10 cellular contexts compared by ENCODE assay signal in genomic region chr3:17632401-17633100, GRCh38.
DNase-seq lines count a peak whose midpoint lies in the region; ATAC-seq and TF ChIP-seq lines count a peak whose summit lies in the region.
"Had no signal": no experiment of that assay in that cellular context is flagged by ENCODE, and none has a peak within 500 bp of the region (broad histone marks: within the 10 kb centered on the region; RNA-seq: fewer than 3 reads in every experiment).

No MANE protein-coding gene starts in this region.

- H3K27ac ChIP-seq in right lobe of liver: no peak overlapping the region
- no peak overlapping the region for H3K27ac ChIP-seq in transverse colon

- H3K4me1 ChIP-seq in right lobe of liver: no peaks in the 10 kb centered on the region
- peaks cover 0 to 5% (median 0%) of the 10 kb centered on the region in 4 donors for H3K4me1 ChIP-seq in transverse colon

- H3K27ac Mint-ChIP-seq in activated CD8-positive, alpha-beta T cell treated with anti-CD3 and anti-CD28 coated beads for 36 hours: no peak overlapping the region

- H3K27me3 ChIP-seq in right lobe of liver (no peaks in the 10 kb centered on the region), transverse colon (no peaks in the 10 kb centered on the region)

- peak; percentile 58 for DNase-seq in GM03348 (ENCODE audit: low spot score)
- peak in 60 of 76 experiments; percentile 1 to 71 (median 34) for DNase-seq in HUDEP-2 (lab: John Stamatoyannopoulos, UW; ENCODE audit: unreplicated experiment in 76 of 76)
- DNase-seq in activated CD8-positive, alpha-beta T cell treated with anti-CD3 and anti-CD28 coated beads for 36 hours: peak; percentile 42
- DNase-seq in right lobe of liver: no peak
- DNase-seq in posterior cingulate gyrus: no peak
- DNase-seq in pons (ENCODE audit: low spot score): no peak
- no peak for DNase-seq in NCI-H2227 treated with DMSO at 0.1 percent for 48 hours (lab: John Stamatoyannopoulos, UW)
- DNase-seq in transverse colon: no peak

- TF ChIP-seq CTCF in activated CD8-positive, alpha-beta T cell treated with anti-CD3 and anti-CD28 coated beads for 36 hours (IDR thresholded peaks at IDR 0.05): no peak
- TF ChIP-seq CTCF in right lobe of liver (IDR thresholded peaks at IDR 0.05): no peak
- TF ChIP-seq CTCF in transverse colon (IDR thresholded peaks at IDR 0.05): no peak

- in situ Hi-C loops in transverse colon (cut with MboI; ENCODE audit: low pct_ligation_motif_present in 1 of 4, low pct_unique_long_range_greater_than_20kb in 1 of 4, low sequenced_read_pairs in 3 of 4): loop anchor here in 3 of 4 donors (25.0 kb wide), 1 partner anchor 205 kb away; no protein-coding TSS in a partner anchor

- no peaks in the 10 kb centered on the region for H3K9me3 Mint-ChIP-seq in activated CD8-positive, alpha-beta T cell treated with anti-CD3 and anti-CD28 coated beads for 36 hours
- H3K9me3 Mint-ChIP-seq: central memory CD8-positive, alpha-beta T cell had no signal

- no peak overlapping the region for H3K4me3 ChIP-seq in right lobe of liver
- no peak overlapping the region for H3K4me3 ChIP-seq in transverse colon
- H3K4me3 ChIP-seq: lung had no signal

- intact Hi-C loops in activated CD8-positive, alpha-beta T cell treated with anti-CD3 and anti-CD28 coated beads for 36 hours (cut with micrococcal nuclease): no loop called here
- intact Hi-C loops in right lobe of liver (cut with DNase I): no loop called here
- intact Hi-C loops in posterior cingulate gyrus (cut with DNase I): no loop called here
- intact Hi-C loops in transverse colon (cut with DNase I; ENCODE audit: low total_unique reads): no loop called here

- no peaks in the 10 kb centered on the region for H3K27me3 Mint-ChIP-seq in activated CD8-positive, alpha-beta T cell treated with anti-CD3 and anti-CD28 coated beads for 36 hours
- H3K27me3 Mint-ChIP-seq: central memory CD8-positive, alpha-beta T cell had no signal

- peaks cover 9% of the 10 kb centered on the region for H3K36me3 Mint-ChIP-seq in activated CD8-positive, alpha-beta T cell treated with anti-CD3 and anti-CD28 coated beads for 36 hours (ENCODE audit: low read depth)

- H3K4me1 Mint-ChIP-seq in activated CD8-positive, alpha-beta T cell treated with anti-CD3 and anti-CD28 coated beads for 36 hours (ENCODE audit: low read depth): peaks cover 22% of the 10 kb centered on the region

- 61% methylated on average over 3 of the region's 3 CpGs for WGBS in right lobe of liver (ENCODE audit: insufficient coverage, low coverage, low lambda C conversion rate, missing lambda C conversion rate)
- 62 to 75% methylated on average over 3 of the region's 3 CpGs for WGBS in transverse colon (ENCODE audit: low coverage in 1 of 2), 2 donors

- TF ChIP-seq POLR2A in right lobe of liver (IDR thresholded peaks at IDR 0.05) (no peak), transverse colon (IDR thresholded peaks at IDR 0.05) (no peak)

- no peaks in the 10 kb centered on the region for H3K36me3 ChIP-seq in right lobe of liver
- H3K36me3 ChIP-seq in transverse colon: no peaks in the 10 kb centered on the region

- CTCF ChIA-PET in activated CD8-positive, alpha-beta T cell treated with anti-CD3 and anti-CD28 coated beads for 36 hours (lab: Charles Lee): no interaction called here

- no peak overlapping the region for H3K4me3 Mint-ChIP-seq in activated CD8-positive, alpha-beta T cell treated with anti-CD3 and anti-CD28 coated beads for 36 hours
- H3K4me3 Mint-ChIP-seq: central memory CD8-positive, alpha-beta T cell had no signal

- peaks cover 0 to 2% (median 0%) of the 10 kb centered on the region in 4 donors for H3K9me3 ChIP-seq in right lobe of liver
- no peaks in the 10 kb centered on the region for H3K9me3 ChIP-seq in transverse colon

- no peak for TF ChIP-seq EP300 in transverse colon (IDR thresholded peaks at IDR 0.05; ENCODE audit: low read depth)

- peak; percentile 45 for ATAC-seq in activated CD8-positive, alpha-beta T cell treated with anti-CD3 and anti-CD28 coated beads for 36 hours
- ATAC-seq in right lobe of liver: peak in 3 of 4 donors; percentile 35 to 61 (median 49)

- POLR2A ChIA-PET in activated CD8-positive, alpha-beta T cell treated with anti-CD3 and anti-CD28 coated beads for 36 hours (lab: Charles Lee): no interaction called here

Comparison
In these comparisons a context has a peak if more than half of its experiments do, and no peak if none do; other contexts are left out.
1. DNase-seq: peak in GM03348 (single experiment), HUDEP-2 (60 of 76) and activated CD8-positive, alpha-beta T cell treated with anti-CD3 and anti-CD28 coated beads for 36 hours (single experiment); none in right lobe of liver (0 of 3), posterior cingulate gyrus (0 of 10), pons (single experiment), NCI-H2227 treated with DMSO at 0.1 percent for 48 hours (single experiment) and transverse colon (single experiment).